ENCODE assay signal across 12 cellular contexts in the genomic region with DNA sequence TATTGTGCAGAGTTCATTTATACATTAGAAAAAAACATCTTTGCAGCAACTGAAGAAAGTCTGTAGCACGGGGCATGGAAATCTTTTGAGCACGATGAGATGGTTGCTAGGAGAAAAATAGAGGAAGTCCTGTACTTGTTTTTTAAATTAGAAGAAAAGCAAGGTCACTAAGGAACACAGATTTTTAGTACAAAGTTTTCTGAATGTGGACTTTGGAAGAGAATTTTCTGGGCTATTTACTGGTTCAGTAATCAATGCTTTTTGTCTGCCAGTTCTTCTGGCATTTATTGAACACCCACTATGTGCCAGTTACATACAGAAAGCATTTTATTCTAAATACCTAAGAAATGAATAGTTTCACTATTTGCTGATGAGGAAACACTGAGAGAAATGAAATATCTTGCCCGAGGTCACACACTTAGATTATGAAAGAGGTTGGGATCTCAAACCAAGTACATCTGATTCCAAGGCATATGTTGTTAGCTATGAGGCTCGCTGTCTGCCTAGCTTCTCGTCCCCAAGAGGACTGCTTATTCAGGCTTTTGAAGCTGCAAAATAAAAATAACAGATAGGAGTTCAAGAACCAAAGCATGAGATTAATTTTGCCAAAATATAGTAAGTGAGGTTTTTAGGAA. TPM values are rescaled to one million over a fixed set of nuclear protein-coding genes. Genes with fewer than 3 reads are reported as not detected.
DNase-seq lines count a peak whose midpoint lies in the region; ATAC-seq and TF ChIP-seq lines count a peak whose summit lies in the region.
"Had no signal": no experiment of that assay in that cellular context is flagged by ENCODE, and none has a peak within 500 bp of the region (broad histone marks: within the 10 kb centered on the region; RNA-seq: fewer than 3 reads in every experiment).

No MANE protein-coding gene starts in this region.

- H3K9ac ChIP-seq in SU-DHL-6 (ENCODE audit: low read length): no peak overlapping the region

- H3K36me3 Mint-ChIP-seq in IgD-negative memory B cell: no peaks in the 10 kb centered on the region
- H3K36me3 Mint-ChIP-seq: brain had no signal

- WGBS in testis, 2 donors: 40 to 51% methylated on average over 5 of the region's 5 CpGs

- H3K4me1 Mint-ChIP-seq in IgD-negative memory B cell: peaks cover 12 to 16% (median 14%) of the 10 kb centered on the region in 3 donors

- H3K9me2 ChIP-seq in SU-DHL-6 (replicated peaks; ENCODE audit: insufficient read depth, low read length): no peaks in the 10 kb centered on the region

- peak overlapping the region; percentile 10 for H2AFZ ChIP-seq in SU-DHL-6 (ENCODE audit: low read depth, low read length, severe bottlenecking)

- no peak for ATAC-seq in HG03139 (IDR thresholded peaks at IDR 0.05; ENCODE audit: unreplicated experiment)

- H3K79me2 ChIP-seq in SU-DHL-6 (ENCODE audit: insufficient read depth, low read length): no peaks in the 10 kb centered on the region

- H3F3A ChIP-seq in SU-DHL-6 (ENCODE audit: insufficient read depth): no peaks in the 10 kb centered on the region

- H3K27ac Mint-ChIP-seq in IgD-negative memory B cell: peak overlapping the region in 1 of 3 donors; percentile 13
- H3K27ac Mint-ChIP-seq: activated T-helper 1 cell treated with anti-CD3 and anti-CD28 coated beads, Interleukin-12 subunit alpha, Interleukin-12 subunit beta, Interleukin-2, Interleukin-4 antibody, amounts not matched to agents 30 ng/mL and 10 ng/mL and 1 ng/mL, durations not matched to agents 14 hours and 24 hours and 36 hours had no signal

- H3K9me3 ChIP-seq in SU-DHL-6 (ENCODE audit: insufficient read depth, low read length): no peaks in the 10 kb centered on the region
- no peaks in the 10 kb centered on the region for H3K9me3 ChIP-seq in testis
- H3K9me3 ChIP-seq: SJSA1 had no signal

- DNase-seq in fibroblast of the aortic adventitia (ENCODE audit: low read depth) (peak; percentile 71), testis (no peak), HK-2 (ENCODE audit: unreplicated experiment) (no peak), NCI-H1930 (lab: John Stamatoyannopoulos, UW) (no peak)
- DNase-seq: activated CD4-positive, alpha-beta T cell treated with anti-CD3 and anti-CD28 coated beads for 4 hours had no signal

- TF ChIP-seq CTCF in SU-DHL-6 (IDR thresholded peaks at IDR 0.05; ENCODE audit: insufficient read depth, low read length, poor library complexity, severe bottlenecking) (no peak), fibroblast of the aortic adventitia (IDR thresholded peaks at IDR 0.05; ENCODE audit: insufficient read depth, low read length) (no peak), testis (IDR thresholded peaks at IDR 0.05) (no peak)

- H3K9me3 Mint-ChIP-seq in IgD-negative memory B cell: peaks cover 0 to 4% (median 0%) of the 10 kb centered on the region in 3 donors
- H3K9me3 Mint-ChIP-seq: activated T-helper 1 cell treated with anti-CD3 and anti-CD28 coated beads, Interleukin-12 subunit alpha, Interleukin-12 subunit beta, Interleukin-2, Interleukin-4 antibody, amounts not matched to agents 30 ng/mL and 10 ng/mL and 1 ng/mL, durations not matched to agents 14 hours and 24 hours and 36 hours had no signal

- H3K4me2 ChIP-seq in SU-DHL-6 (ENCODE audit: low read depth, low read length, poor library complexity, severe bottlenecking): peak overlapping the region; percentile 27

- no peak overlapping the region for H3K27ac ChIP-seq in SU-DHL-6 (ENCODE audit: low read depth, low read length)
- H3K27ac ChIP-seq in testis: peak overlapping the region; percentile 34 to 44
- H3K27ac ChIP-seq: epithelial cell of prostate, SJSA1 had no signal

- peak overlapping the region in 3 of 4 donors; percentile 22 to 93 (median 46) for H3K4me3 Mint-ChIP-seq in IgD-negative memory B cell
- H3K4me3 Mint-ChIP-seq: activated T-helper 1 cell treated with anti-CD3 and anti-CD28 coated beads, Interleukin-12 subunit alpha, Interleukin-12 subunit beta, Interleukin-2, Interleukin-4 antibody, amounts not matched to agents 30 ng/mL and 10 ng/mL and 1 ng/mL, durations not matched to agents 14 hours and 24 hours and 36 hours had no signal

- H3K27me3 ChIP-seq in SU-DHL-6 (ENCODE audit: low read length) (no peaks in the 10 kb centered on the region), testis (no peaks in the 10 kb centered on the region)
- H3K27me3 ChIP-seq: SJSA1 had no signal

- TF ChIP-seq POLR2A in testis (IDR thresholded peaks at IDR 0.05): no peak

- intact Hi-C loops in testis (cut with DNase I; ENCODE audit: low total_unique reads): no loop called here

- H3K27me3 Mint-ChIP-seq in IgD-negative memory B cell: peaks cover 10% of the 10 kb centered on the region
- H3K27me3 Mint-ChIP-seq: brain had no signal

- H3K4me3 ChIP-seq in SU-DHL-6 (ENCODE audit: insufficient read depth, low read length, poor library complexity, severe bottlenecking): no peak overlapping the region
- H3K4me3 ChIP-seq in fibroblast of the aortic adventitia (ENCODE audit: low read depth, low read length): no peak overlapping the region
- no peak overlapping the region for H3K4me3 ChIP-seq in testis
- H3K4me3 ChIP-seq: SJSA1 had no signal

- no peaks in the 10 kb centered on the region for H3K4me1 ChIP-seq in testis

- H4K20me1 ChIP-seq in SU-DHL-6 (ENCODE audit: low read depth, low read length): no peaks in the 10 kb centered on the region

- H3K36me3 ChIP-seq in SU-DHL-6 (ENCODE audit: low read length) (no peaks in the 10 kb centered on the region), testis (ENCODE audit: low read depth, missing control alignments) (no peaks in the 10 kb centered on the region)
- H3K36me3 ChIP-seq: SJSA1 had no signal

RNA-seq across cellular contexts. Expression of a gene that starts 15.6 kb away (rescaled TPM):
- 7.9 TPM for polyA plus RNA-seq in IgD-negative memory B cell
- total RNA-seq in fibroblast of the aortic adventitia (ENCODE audit: low replicate concordance): 53.1 and 68.2 TPM in 2 replicates
- 10 to 100 TPM; 20.7 to 30.8 TPM for total RNA-seq in testis
- polyA plus RNA-seq in testis (ENCODE audit: insufficient read depth, low read depth, low replicate concordance): 25.3 TPM
